2 cellular contexts compared by ENCODE assay signal in the genomic region with DNA sequence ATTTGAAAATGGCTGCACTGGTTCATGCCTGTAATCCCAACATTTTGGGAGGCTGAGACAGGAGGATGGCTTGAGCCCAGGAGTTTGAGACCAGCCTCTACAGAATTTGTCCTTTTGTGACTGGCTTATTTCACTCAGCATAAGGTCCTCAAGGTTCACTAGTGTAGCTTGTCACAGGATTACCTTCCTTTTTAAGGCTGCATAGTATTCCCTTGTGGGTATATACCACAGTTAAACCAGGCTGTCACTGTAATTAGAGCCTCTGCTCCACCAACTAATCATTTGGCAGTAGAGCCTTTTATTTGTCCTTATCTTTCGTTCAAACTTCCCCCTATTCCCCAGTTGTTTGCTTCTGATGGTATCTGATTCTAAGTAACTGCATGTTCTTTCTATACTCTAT.
TF ChIP-seq lines count a peak whose summit lies in the region.

No MANE protein-coding gene starts in this region.

TF ChIP-seq in HepG2, 621 proteins besides CTCF, POLR2A, EP300 and RAD21:
- TF ChIP-seq ZMYM3 (CRISPR knock-in tag; IDR thresholded peaks at IDR 0.05): peak; percentile 33; the same call in 1 of the 2 replicates
- TF ChIP-seq, protein P1, sequence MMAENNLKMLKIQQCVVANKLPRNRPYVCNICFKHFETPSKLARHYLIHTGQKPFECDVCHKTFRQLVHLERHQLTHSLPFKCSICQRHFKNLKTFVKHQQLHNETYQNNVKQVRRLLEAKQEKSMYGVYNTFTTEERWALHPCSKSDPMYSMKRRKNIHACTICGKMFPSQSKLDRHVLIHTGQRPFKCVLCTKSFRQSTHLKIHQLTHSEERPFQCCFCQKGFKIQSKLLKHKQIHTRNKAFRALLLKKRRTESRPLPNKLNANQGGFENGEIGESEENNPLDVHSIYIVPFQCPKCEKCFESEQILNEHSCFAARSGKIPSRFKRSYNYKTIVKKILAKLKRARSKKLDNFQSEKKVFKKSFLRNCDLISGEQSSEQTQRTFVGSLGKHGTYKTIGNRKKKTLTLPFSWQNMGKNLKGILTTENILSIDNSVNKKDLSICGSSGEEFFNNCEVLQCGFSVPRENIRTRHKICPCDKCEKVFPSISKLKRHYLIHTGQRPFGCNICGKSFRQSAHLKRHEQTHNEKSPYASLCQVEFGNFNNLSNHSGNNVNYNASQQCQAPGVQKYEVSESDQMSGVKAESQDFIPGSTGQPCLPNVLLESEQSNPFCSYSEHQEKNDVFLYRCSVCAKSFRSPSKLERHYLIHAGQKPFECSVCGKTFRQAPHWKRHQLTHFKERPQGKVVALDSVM (CRISPR knock-in tag; IDR thresholded peaks at IDR 0.05): 0 out of 2 replicates have a peak, but pooled peaks have one; percentile 27
- no peak for TF ChIP-seq NRL (CRISPR knock-in tag; IDR thresholded peaks at IDR 0.05; ENCODE audit: borderline replicate concordance)
TF ChIP-seq in HepG2: peak in this region for 2.

TF ChIP-seq in K562, 482 proteins besides CTCF, POLR2A, EP300 and RAD21:
- TF ChIP-seq SAFB2 (IDR thresholded peaks at IDR 0.05; ENCODE audit: borderline replicate concordance, low read depth, low read length, severe bottlenecking): no peak
- TF ChIP-seq, protein P2, sequence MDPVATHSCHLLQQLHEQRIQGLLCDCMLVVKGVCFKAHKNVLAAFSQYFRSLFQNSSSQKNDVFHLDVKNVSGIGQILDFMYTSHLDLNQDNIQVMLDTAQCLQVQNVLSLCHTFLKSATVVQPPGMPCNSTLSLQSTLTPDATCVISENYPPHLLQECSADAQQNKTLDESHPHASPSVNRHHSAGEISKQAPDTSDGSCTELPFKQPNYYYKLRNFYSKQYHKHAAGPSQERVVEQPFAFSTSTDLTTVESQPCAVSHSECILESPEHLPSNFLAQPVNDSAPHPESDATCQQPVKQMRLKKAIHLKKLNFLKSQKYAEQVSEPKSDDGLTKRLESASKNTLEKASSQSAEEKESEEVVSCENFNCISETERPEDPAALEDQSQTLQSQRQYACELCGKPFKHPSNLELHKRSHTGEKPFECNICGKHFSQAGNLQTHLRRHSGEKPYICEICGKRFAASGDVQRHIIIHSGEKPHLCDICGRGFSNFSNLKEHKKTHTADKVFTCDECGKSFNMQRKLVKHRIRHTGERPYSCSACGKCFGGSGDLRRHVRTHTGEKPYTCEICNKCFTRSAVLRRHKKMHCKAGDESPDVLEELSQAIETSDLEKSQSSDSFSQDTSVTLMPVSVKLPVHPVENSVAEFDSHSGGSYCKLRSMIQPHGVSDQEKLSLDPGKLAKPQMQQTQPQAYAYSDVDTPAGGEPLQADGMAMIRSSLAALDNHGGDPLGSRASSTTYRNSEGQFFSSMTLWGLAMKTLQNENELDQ (CRISPR knock-in tag; IDR thresholded peaks at IDR 0.05; ENCODE audit: borderline replicate concordance): no peak
- TF ChIP-seq SREBF2 (CRISPR knock-in tag; IDR thresholded peaks at IDR 0.05): no peak
- TF ChIP-seq ZNF23 (CRISPR knock-in tag; IDR thresholded peaks at IDR 0.05): no peak
- TF ChIP-seq ZEB2 (IDR thresholded peaks at IDR 0.05): no peak
- TF ChIP-seq NR2F6 (CRISPR knock-in tag; IDR thresholded peaks at IDR 0.05): no peak
- no peak for TF ChIP-seq DACH1 (IDR thresholded peaks at IDR 0.05; ENCODE audit: partially characterized antibody)
- peak; percentile 21 for TF ChIP-seq RBM25 (IDR thresholded peaks at IDR 0.05; ENCODE audit: low read depth, low read length, severe bottlenecking)
- TF ChIP-seq GABPA (tag; conservative IDR thresholded peaks at IDR 0.05; ENCODE audit: low read depth): no peak
- TF ChIP-seq POLR3G (IDR thresholded peaks at IDR 0.05; ENCODE audit: extremely low read depth, insufficient read length, insufficient replicate concordance): no peak
- no peak for TF ChIP-seq SMC3 (conservative IDR thresholded peaks at IDR 0.05; ENCODE audit: insufficient read depth, low read depth, low read length)
- TF ChIP-seq STAT5B (CRISPR knock-in tag; IDR thresholded peaks at IDR 0.05): no peak
- TF ChIP-seq, protein P3, sequence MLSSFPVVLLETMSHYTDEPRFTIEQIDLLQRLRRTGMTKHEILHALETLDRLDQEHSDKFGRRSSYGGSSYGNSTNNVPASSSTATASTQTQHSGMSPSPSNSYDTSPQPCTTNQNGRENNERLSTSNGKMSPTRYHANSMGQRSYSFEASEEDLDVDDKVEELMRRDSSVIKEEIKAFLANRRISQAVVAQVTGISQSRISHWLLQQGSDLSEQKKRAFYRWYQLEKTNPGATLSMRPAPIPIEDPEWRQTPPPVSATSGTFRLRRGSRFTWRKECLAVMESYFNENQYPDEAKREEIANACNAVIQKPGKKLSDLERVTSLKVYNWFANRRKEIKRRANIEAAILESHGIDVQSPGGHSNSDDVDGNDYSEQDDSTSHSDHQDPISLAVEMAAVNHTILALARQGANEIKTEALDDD (IDR thresholded peaks at IDR 0.05): no peak
- no peak for TF ChIP-seq RBM17 (IDR thresholded peaks at IDR 0.05; ENCODE audit: borderline replicate concordance, low read depth, low read length)
- no peak for TF ChIP-seq RBBP5 (IDR thresholded peaks at IDR 0.05; ENCODE audit: borderline replicate concordance, insufficient read depth, low read length, poor library complexity, severe bottlenecking)
- TF ChIP-seq ZFP30 (CRISPR knock-in tag; IDR thresholded peaks at IDR 0.05; ENCODE audit: borderline replicate concordance): no peak
- TF ChIP-seq HDAC6 (IDR thresholded peaks at IDR 0.05; ENCODE audit: low read depth, low read length): no peak
- TF ChIP-seq ZNF146 (CRISPR knock-in tag; IDR thresholded peaks at IDR 0.05; ENCODE audit: unreplicated experiment): peak; percentile 93
- no peak for TF ChIP-seq ZNF766 (CRISPR knock-in tag; conservative IDR thresholded peaks at IDR 0.05)
- TF ChIP-seq CEBPB (tag; IDR thresholded peaks at IDR 0.05): no peak
- peak; percentile 24; the same call in 1 of the 2 replicates for TF ChIP-seq BCOR (IDR thresholded peaks at IDR 0.05)
- no peak for TF ChIP-seq NCOA4 (IDR thresholded peaks at IDR 0.05; ENCODE audit: partially characterized antibody)
- TF ChIP-seq ZNF134 (CRISPR knock-in tag; conservative IDR thresholded peaks at IDR 0.05): no peak
- TF ChIP-seq, protein P4, sequence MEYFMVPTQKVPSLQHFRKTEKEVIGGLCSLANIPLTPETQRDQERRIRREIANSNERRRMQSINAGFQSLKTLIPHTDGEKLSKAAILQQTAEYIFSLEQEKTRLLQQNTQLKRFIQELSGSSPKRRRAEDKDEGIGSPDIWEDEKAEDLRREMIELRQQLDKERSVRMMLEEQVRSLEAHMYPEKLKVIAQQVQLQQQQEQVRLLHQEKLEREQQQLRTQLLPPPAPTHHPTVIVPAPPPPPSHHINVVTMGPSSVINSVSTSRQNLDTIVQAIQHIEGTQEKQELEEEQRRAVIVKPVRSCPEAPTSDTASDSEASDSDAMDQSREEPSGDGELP (CRISPR knock-in tag; IDR thresholded peaks at IDR 0.05; ENCODE audit: borderline replicate concordance): no peak
- TF ChIP-seq ZFP36 (IDR thresholded peaks at IDR 0.05; ENCODE audit: low read depth, low read length, partially characterized antibody): no peak
- no peak for TF ChIP-seq ATF7 (IDR thresholded peaks at IDR 0.05)
- TF ChIP-seq, protein P5, sequence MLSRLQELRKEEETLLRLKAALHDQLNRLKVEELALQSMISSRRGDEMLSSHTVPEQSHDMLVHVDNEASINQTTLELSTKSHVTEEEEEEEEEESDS (CRISPR knock-in tag; IDR thresholded peaks at IDR 0.05): no peak
